16 cellular contexts compared by ENCODE assay signal in the genomic region with DNA sequence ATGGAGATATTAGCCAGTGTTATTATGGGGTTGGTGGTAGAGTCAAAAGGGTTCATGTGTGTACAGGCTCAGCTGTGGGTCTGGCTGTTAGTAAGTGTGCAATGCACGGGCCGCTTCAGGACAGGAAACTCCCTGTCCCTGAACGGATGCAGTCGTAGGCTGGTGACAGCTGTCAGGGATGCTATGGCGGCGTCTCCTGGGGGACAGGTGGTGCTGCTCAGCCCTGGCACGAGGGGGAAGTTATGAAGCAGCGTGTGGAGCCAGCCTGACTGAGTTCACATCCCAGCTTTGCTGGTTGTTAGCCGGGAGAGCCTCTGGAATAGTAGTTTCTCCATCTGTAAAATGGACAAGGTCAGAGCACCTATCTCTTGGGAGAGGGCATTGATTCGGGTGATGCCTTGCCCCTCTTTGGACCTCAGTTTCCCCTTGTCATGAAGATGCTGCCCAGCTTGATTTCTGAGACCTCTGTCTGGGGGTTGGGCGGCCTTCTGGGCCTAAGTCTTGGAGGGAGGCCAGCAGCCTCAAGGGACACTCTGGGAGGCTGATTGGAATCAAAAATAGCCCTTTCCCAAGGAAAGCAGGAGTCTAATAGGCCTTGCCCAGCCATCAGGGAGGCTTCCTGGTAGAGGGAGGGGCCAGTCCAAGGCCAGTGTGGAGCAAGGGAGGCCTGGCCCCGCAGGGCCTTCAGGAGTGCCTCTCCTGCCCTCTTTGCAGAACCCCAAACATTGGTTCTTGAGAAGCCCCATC. TPM values are rescaled to one million over a fixed set of nuclear protein-coding genes. Genes with fewer than 3 reads are reported as not detected.
DNase-seq lines count a peak whose midpoint lies in the region; ATAC-seq and TF ChIP-seq lines count a peak whose summit lies in the region.
"Had no signal": no experiment of that assay in that cellular context is flagged by ENCODE, and none has a peak within 500 bp of the region (broad histone marks: within the 10 kb centered on the region; RNA-seq: fewer than 3 reads in every experiment).

No MANE protein-coding gene starts in this region.

- H4K20me1 ChIP-seq in Karpas-422 (ENCODE audit: insufficient read depth, low read depth, low read length), result peaks cover 39% of the 10 kb centered on the region; the same call in 1 of the 2 replicates

- no peak for TF ChIP-seq POLR2A in spleen (IDR thresholded peaks at IDR 0.05)

- H3K27me3 ChIP-seq in Karpas-422 (ENCODE audit: low read length), result no peaks in the 10 kb centered on the region
- H3K27me3 ChIP-seq in spleen (replicated peaks in 1 of 7), result peaks cover 0 to 6% (median 0%) of the 10 kb centered on the region in 7 donors
- H3K27me3 ChIP-seq: SJCRH30 had no signal

- TF ChIP-seq CTCF in spleen (IDR thresholded peaks at IDR 0.05 in 8 of 11, conservative IDR thresholded peaks at IDR 0.05 in 3 of 11), result no peak

- H3K4me3 ChIP-seq in Karpas-422 (ENCODE audit: low read length) (no peak overlapping the region), spleen (no peak overlapping the region)
- H3K4me3 ChIP-seq: SJCRH30 had no signal

- H3K9me2 ChIP-seq in Karpas-422 (replicated peaks; ENCODE audit: insufficient read depth, low read length), result no peaks in the 10 kb centered on the region

- H3K4me1 ChIP-seq in Karpas-422 (ENCODE audit: low read length), result peaks cover 54% of the 10 kb centered on the region
- peaks cover 39 to 79% (median 60%) of the 10 kb centered on the region in 6 donors for H3K4me1 ChIP-seq in spleen

- intact Hi-C loops in spleen (cut with DNase I; ENCODE audit: low total_unique reads), result no loop called here

- 34 to 57% (median 43%) methylated on average over 10 to 12 of the region's 12 CpGs for WGBS in spleen, 5 donors

- peak overlapping the region; percentile 3 for H3K4me2 ChIP-seq in Karpas-422 (ENCODE audit: low read depth, low read length, poor library complexity, severe bottlenecking)

- H3K9me3 ChIP-seq in Karpas-422 (ENCODE audit: low read length) (no peaks in the 10 kb centered on the region), spleen (no peaks in the 10 kb centered on the region)
- H3K9me3 ChIP-seq: SJCRH30 had no signal

- H3K27ac ChIP-seq in Karpas-422 (ENCODE audit: low read length) (no peak overlapping the region), spleen (peak overlapping the region in 4 of 8 donors; percentile 4 to 92 (median 40))
- H3K27ac ChIP-seq: SJCRH30 had no signal

- H2AFZ ChIP-seq in Karpas-422 (ENCODE audit: low read length), result no peak overlapping the region

- no peak for ATAC-seq in HG02973 (IDR thresholded peaks at IDR 0.05; ENCODE audit: unreplicated experiment)
- no peak for ATAC-seq in HG03196 (IDR thresholded peaks at IDR 0.05; ENCODE audit: unreplicated experiment)

- no peaks in the 10 kb centered on the region for H3K79me2 ChIP-seq in Karpas-422 (ENCODE audit: low read length)

- H3K9ac ChIP-seq in Karpas-422 (ENCODE audit: low read length), result no peak overlapping the region

- DNase-seq in NCI-H82 (lab: John Stamatoyannopoulos, UW) (peak; percentile 47), NCI-H82 treated with DMSO at 0.1 percent for 48 hours (lab: John Stamatoyannopoulos, UW; ENCODE audit: unreplicated experiment) (no peak), Karpas-422 (peak; percentile 73), fibroblast of peridontal ligament (ENCODE audit: extremely low read depth) (peak; percentile 39), spleen (peak; percentile 82)
- no peak for DNase-seq in stimulated activated CD4-positive, alpha-beta T cell treated with anti-CD3 and anti-CD28 coated beads, Interleukin-15, amount 100 ng/mL, for 24 hours
- DNase-seq: 8988T; activated CD4-positive, alpha-beta T cell treated with anti-CD3 and anti-CD28 coated beads, Interleukin-2, amount 50 U/mL, for 1 hour; amniotic stem cell; DND-41; effector CD4-positive, alpha-beta T cell; H9; midbrain had no signal

- H3K36me3 ChIP-seq in Karpas-422 (ENCODE audit: insufficient read depth, low read length) (no peaks in the 10 kb centered on the region), spleen (no peaks in the 10 kb centered on the region)
- H3K36me3 ChIP-seq: SJCRH30 had no signal

RNA-seq across cellular contexts. Expression of a gene that starts 7.1 kb away (rescaled TPM):
- total RNA-seq in Karpas-422 (2014; rRNA removed; shearing (Covaris generic); ENCODE audit: low replicate concordance), result 0.69 and 2.3 TPM in 2 replicates
- total RNA-seq in spleen, result 10 to 100 TPM in 5 of 7 donors, 1 to 10 TPM in 2; 9.8 to 18.0 (median 13.5) TPM
- 1 to 10 TPM; 6.6 to 9.5 (median 6.9) TPM for polyA plus RNA-seq in spleen

RNA-seq across cellular contexts. Expression of a gene that starts 27.8 kb away (rescaled TPM):
- not detected in 2 replicates for total RNA-seq in Karpas-422 (2014; rRNA removed; shearing (Covaris generic); ENCODE audit: low replicate concordance)
- total RNA-seq in spleen, result not detected
- not detected for polyA plus RNA-seq in spleen
- total RNA-seq: H9, SJCRH30 had no signal

RNA-seq across cellular contexts. Expression of a gene that starts 42.1 kb away (rescaled TPM):
- total RNA-seq in Karpas-422 (2014; rRNA removed; shearing (Covaris generic); ENCODE audit: low replicate concordance), result not detected in 2 replicates
- total RNA-seq in spleen, result not detected
- not detected for polyA plus RNA-seq in spleen
- total RNA-seq: H9, SJCRH30 had no signal

RNA-seq across cellular contexts. Expression of a gene that starts 56.9 kb away (rescaled TPM):
- not detected in 2 replicates for total RNA-seq in Karpas-422 (2014; rRNA removed; shearing (Covaris generic); ENCODE audit: low replicate concordance)
- total RNA-seq in spleen, result 1 to 10 TPM in 2 of 7 donors, under 1 TPM in 5; 0.23 to 1.1 (median 0.56) TPM
- under 1 TPM; 0.07 to 0.29 (median 0.08) TPM for polyA plus RNA-seq in spleen

Comparison
In these comparisons a context has a peak if more than half of its experiments do, and no peak if none do; other contexts are left out.
1. DNase-seq: peak in NCI-H82 (single experiment), Karpas-422 (single experiment), fibroblast of peridontal ligament (single experiment) and spleen (single experiment); none in NCI-H82 treated with DMSO at 0.1 percent for 48 hours (single experiment) and stimulated activated CD4-positive, alpha-beta T cell treated with anti-CD3 and anti-CD28 coated beads, Interleukin-15, amount 100 ng/mL, for 24 hours (single experiment).